ENCODE assay signal across 10 cellular contexts in genomic region chr11:10581481-10582019, GRCh38. TPM values are rescaled to one million over a fixed set of nuclear protein-coding genes. Genes with fewer than 3 reads are reported as not detected.
DNase-seq lines count a peak whose midpoint lies in the region; ATAC-seq and TF ChIP-seq lines count a peak whose summit lies in the region.
"Had no signal": no experiment of that assay in that cellular context is flagged by ENCODE, and none has a peak within 500 bp of the region (broad histone marks: within the 10 kb centered on the region; RNA-seq: fewer than 3 reads in every experiment).

No MANE protein-coding gene starts in this region.

- H3K4me1 ChIP-seq in PC-3 (ENCODE audit: insufficient read depth, low read length), result no peaks in the 10 kb centered on the region
- peaks cover 22 to 97% (median 85%) of the 10 kb centered on the region in 4 donors for H3K4me1 ChIP-seq in esophagus muscularis mucosa
- no peaks in the 10 kb centered on the region for H3K4me1 ChIP-seq in H9 (ENCODE audit: insufficient read depth, low read length)

- H3K27ac ChIP-seq in PC-3 (ENCODE audit: low read length) (no peak overlapping the region), esophagus muscularis mucosa (replicated peaks in 1 of 4) (peak overlapping the region; percentile 72 to 84 (median 80)), H9 (ENCODE audit: insufficient read length, low read depth, low read length) (no peak overlapping the region)

- H3K4me1 Mint-ChIP-seq in CD14-positive monocyte (peaks cover 59% of the 10 kb centered on the region), H9 (peaks cover 5 to 10% of the 10 kb centered on the region in 2 experiments; a peak in 3 of 4 replicates)
- H3K4me1 Mint-ChIP-seq in activated T-helper 2 cell treated with anti-CD3 and anti-CD28 coated beads, Interferon-gamma antibody, Interleukin-2, Interleukin-4, amounts not matched to agents 10 μg/mL and 5 μg/mL and 100 μg/mL, durations not matched to agents 14 hours and 24 hours and 36 hours (ENCODE audit: low read depth), result peaks cover 4% of the 10 kb centered on the region

- peaks cover 20 to 23% of the 10 kb centered on the region in 2 donors for H3K36me3 Mint-ChIP-seq in CD14-positive monocyte
- no peaks in the 10 kb centered on the region for H3K36me3 Mint-ChIP-seq in activated T-helper 2 cell treated with anti-CD3 and anti-CD28 coated beads, Interferon-gamma antibody, Interleukin-2, Interleukin-4, amounts not matched to agents 10 μg/mL and 5 μg/mL and 100 μg/mL, durations not matched to agents 14 hours and 24 hours and 36 hours (ENCODE audit: low read depth)
- peaks cover 0 to 4% (median 2%) of the 10 kb centered on the region in 3 experiments; a peak in 1 of 7 replicates for H3K36me3 Mint-ChIP-seq in H9 (ENCODE audit: insufficient read depth in 1 of 3, low read depth in 3 of 3)

- no peak overlapping the region for H2BK120ac ChIP-seq in H9 (ENCODE audit: low read depth, low read length, poor library complexity, severe bottlenecking)

- H3K27me3 Mint-ChIP-seq in CD14-positive monocyte (ENCODE audit: low read depth in 3 of 3) (peaks cover 2 to 3% (median 2%) of the 10 kb centered on the region in 3 donors), H9 (ENCODE audit: low read depth) (no peaks in the 10 kb centered on the region)
- H3K27me3 Mint-ChIP-seq in activated T-helper 2 cell treated with anti-CD3 and anti-CD28 coated beads, Interferon-gamma antibody, Interleukin-2, Interleukin-4, amounts not matched to agents 10 μg/mL and 5 μg/mL and 100 μg/mL, durations not matched to agents 14 hours and 24 hours and 36 hours (ENCODE audit: low read depth), result peaks cover 30% of the 10 kb centered on the region

- H3K4me3 Mint-ChIP-seq in CD14-positive monocyte, result peak overlapping the region; percentile 35 to 46
- H3K4me3 Mint-ChIP-seq in activated T-helper 2 cell treated with anti-CD3 and anti-CD28 coated beads, Interferon-gamma antibody, Interleukin-2, Interleukin-4, amounts not matched to agents 10 μg/mL and 5 μg/mL and 100 μg/mL, durations not matched to agents 14 hours and 24 hours and 36 hours (ENCODE audit: low read depth), result no peak overlapping the region
- H3K4me3 Mint-ChIP-seq in H9, result no peak overlapping the region

- no peak overlapping the region for H3K56ac ChIP-seq in H9 (ENCODE audit: insufficient read length, low read depth, low read length)

- intact Hi-C loops in CD14-positive monocyte (cut with micrococcal nuclease), result loop anchor here (5.0 kb wide), 2 partner anchors 39 to 41 kb away; partner anchors contain the start of gene RNF141 (in 1 of the 2)
- intact Hi-C loops in PC-3 (cut with micrococcal nuclease), result no loop called here
- intact Hi-C loops in esophagus muscularis mucosa (cut with DNase I), result no loop called here
- intact Hi-C loops in activated T-helper 2 cell treated with anti-CD3 and anti-CD28 coated beads, Interferon-gamma antibody, Interleukin-2, Interleukin-4, amounts not matched to agents 10 μg/mL and 5 μg/mL and 100 μg/mL, durations not matched to agents 14 hours and 24 hours and 36 hours (cut with micrococcal nuclease), result no loop called here

- POLR2A ChIA-PET in PC-3 (lab: Charles Lee; ENCODE audit: unreplicated experiment), result no interaction called here

- H3K18ac ChIP-seq in H9 (ENCODE audit: insufficient read length, low read depth, low read length), result no peak overlapping the region

- H2BK5ac ChIP-seq in H9 (ENCODE audit: insufficient read length, low read length), result no peak overlapping the region

- no peak overlapping the region for H3K23ac ChIP-seq in H9 (ENCODE audit: insufficient read length, low read depth, low read length)

- H3K23me2 ChIP-seq in H9 (ENCODE audit: insufficient read length, low read depth, low read length, poor library complexity, severe bottlenecking), result no peaks in the 10 kb centered on the region

- H2BK15ac ChIP-seq in H9 (ENCODE audit: low read depth, low read length), result no peak overlapping the region

- H3T11ph ChIP-seq in H9 (ENCODE audit: low read length), result no peak overlapping the region

- H3K4me2 ChIP-seq in PC-3 (ENCODE audit: low read length), result no peak overlapping the region
- H3K4me2 ChIP-seq in H9 (ENCODE audit: insufficient read depth, insufficient read length, low read length), result no peak overlapping the region

- H3K79me1 ChIP-seq in H9 (ENCODE audit: insufficient read depth, low read depth, low read length, poor library complexity, severe bottlenecking), result no peaks in the 10 kb centered on the region

- H3F3A ChIP-seq in PC-3 (ENCODE audit: low read length, unreplicated experiment), result no peaks in the 10 kb centered on the region

- H3K27ac Mint-ChIP-seq in CD14-positive monocyte (peak overlapping the region; percentile 76 to 97 (median 92)), H9 (no peak overlapping the region; a peak in 1 of 7 replicates)
- no peak overlapping the region for H3K27ac Mint-ChIP-seq in activated T-helper 2 cell treated with anti-CD3 and anti-CD28 coated beads, Interferon-gamma antibody, Interleukin-2, Interleukin-4, amounts not matched to agents 10 μg/mL and 5 μg/mL and 100 μg/mL, durations not matched to agents 14 hours and 24 hours and 36 hours

- TF ChIP-seq POLR2A in esophagus muscularis mucosa (IDR thresholded peaks at IDR 0.05; ENCODE audit: low read depth), result no peak

- H2AFZ ChIP-seq in PC-3 (ENCODE audit: low read length), result no peak overlapping the region
- H2AFZ ChIP-seq in H9 (ENCODE audit: low read length), result no peak overlapping the region

- H3K9ac ChIP-seq in PC-3 (ENCODE audit: low read length) (no peak overlapping the region), H9 (ENCODE audit: extremely low read depth, insufficient read length, low read length) (no peak overlapping the region)

- no peak; the same call in 1 of the 2 replicates for ATAC-seq in PC-3
- ATAC-seq in omental fat pad (ENCODE audit: low FRiP score), result peak; percentile 37
- no peak for ATAC-seq in GM18498 (IDR thresholded peaks at IDR 0.05; ENCODE audit: unreplicated experiment)
- ATAC-seq in GM21529 (IDR thresholded peaks at IDR 0.05; ENCODE audit: unreplicated experiment), result no peak

- no peak overlapping the region for H2BK12ac ChIP-seq in H9 (ENCODE audit: insufficient read length, low read depth, low read length)

- H3K27me3 ChIP-seq in PC-3 (ENCODE audit: low read length) (no peaks in the 10 kb centered on the region), esophagus muscularis mucosa (no peaks in the 10 kb centered on the region), H9 (ENCODE audit: insufficient read depth, low read length) (no peaks in the 10 kb centered on the region)

- H3K9me3 Mint-ChIP-seq in CD14-positive monocyte, result peaks cover 0 to 3% (median 0%) of the 10 kb centered on the region in 7 donors
- H3K9me3 Mint-ChIP-seq in activated T-helper 2 cell treated with anti-CD3 and anti-CD28 coated beads, Interferon-gamma antibody, Interleukin-2, Interleukin-4, amounts not matched to agents 10 μg/mL and 5 μg/mL and 100 μg/mL, durations not matched to agents 14 hours and 24 hours and 36 hours, result no peaks in the 10 kb centered on the region
- no peaks in the 10 kb centered on the region for H3K9me3 Mint-ChIP-seq in H9

- no peak overlapping the region for H2BK20ac ChIP-seq in H9 (ENCODE audit: low read depth, low read length, poor library complexity, severe bottlenecking)

- no TSS peak for BruUV-seq in PC-3 (replicated peaks; lab: Mats Ljungman, UMichigan)

- H4K20me1 ChIP-seq in PC-3 (ENCODE audit: low read length), result no peaks in the 10 kb centered on the region
- H4K20me1 ChIP-seq in H9 (ENCODE audit: control insufficient read depth, insufficient read depth, insufficient read length), result no peaks in the 10 kb centered on the region

- TF ChIP-seq CTCF in CD14-positive monocyte (IDR thresholded peaks at IDR 0.05) (no peak), PC-3 (conservative IDR thresholded peaks at IDR 0.05; ENCODE audit: low read depth, low read length) (no peak), esophagus muscularis mucosa (IDR thresholded peaks at IDR 0.05) (no peak), omental fat pad (IDR thresholded peaks at IDR 0.05) (no peak), H9 (conservative IDR thresholded peaks at IDR 0.05) (no peak)

- H3K9me2 ChIP-seq in PC-3 (replicated peaks; ENCODE audit: low read length), result no peaks in the 10 kb centered on the region

- no peak for TF ChIP-seq EP300 in esophagus muscularis mucosa (IDR thresholded peaks at IDR 0.05)

- DNase-seq in CD14-positive monocyte (ENCODE audit: low spot score) (peak; percentile 95), PC-3 (peak; percentile 43), esophagus muscularis mucosa (ENCODE audit: extremely low spot score) (no peak), omental fat pad (ENCODE audit: low spot score) (no peak), H9 (no peak)
- no peak for DNase-seq in activated T-helper 2 cell treated with anti-CD3 and anti-CD28 coated beads, Interferon-gamma antibody, Interleukin-2, Interleukin-4, amounts not matched to agents 10 μg/mL and 5 μg/mL and 100 μg/mL, durations not matched to agents 14 hours and 24 hours and 36 hours (ENCODE audit: low spot score)
- DNase-seq: RPMI8226 had no signal

- no peak overlapping the region for H4K8ac ChIP-seq in H9 (replicated peaks; ENCODE audit: insufficient read length, low read depth, low read length)

- no peak overlapping the region for H3K14ac ChIP-seq in H9 (ENCODE audit: insufficient read depth, low read length)

- CTCF ChIA-PET in PC-3 (lab: Charles Lee), result no interaction called here

- 73% methylated on average over 4 of the region's 4 CpGs for WGBS in esophagus muscularis mucosa
- WGBS in H9 (ENCODE audit: extremely low coverage, insufficient read length, low lambda C conversion rate), result no CpG with 5 or more reads among the region's 4 CpGs

- H3K79me2 ChIP-seq in PC-3 (ENCODE audit: low read length), result no peaks in the 10 kb centered on the region
- H3K79me2 ChIP-seq in H9 (ENCODE audit: insufficient read depth, low read length), result no peaks in the 10 kb centered on the region

- H3K9me3 ChIP-seq in PC-3 (ENCODE audit: low read length) (no peaks in the 10 kb centered on the region), esophagus muscularis mucosa (no peaks in the 10 kb centered on the region), H9 (ENCODE audit: control insufficient read depth, low read depth, low read length) (no peaks in the 10 kb centered on the region)

- H4K5ac ChIP-seq in H9 (ENCODE audit: insufficient read length, low read depth, low read length), result no peak overlapping the region

- no peak overlapping the region for H2AK5ac ChIP-seq in H9 (ENCODE audit: insufficient read length, low read length)

- H3K4me3 ChIP-seq in PC-3 (ENCODE audit: low read length) (no peak overlapping the region), esophagus muscularis mucosa (no peak overlapping the region)

- no peak overlapping the region for H3K4ac ChIP-seq in H9 (ENCODE audit: low read depth, low read length)

- H4K91ac ChIP-seq in H9 (ENCODE audit: insufficient read length, low read depth, low read length), result no peak overlapping the region

- H3K36me3 ChIP-seq in PC-3 (ENCODE audit: low read depth, low read length) (no peaks in the 10 kb centered on the region), esophagus muscularis mucosa (peaks cover 0 to 74% (median 17%) of the 10 kb centered on the region in 4 donors)

RNA-seq across cellular contexts. Expression of gene LYVE1, which starts 13.1 kb away (rescaled TPM):
- polyA plus RNA-seq in CD14-positive monocyte, result under 1 TPM in 1 of 2 donors, not detected in 1; 0.31 TPM
- total RNA-seq in PC-3 (2014; rRNA removed), result not detected in 2 replicates
- 100 to 1,000 TPM in 1 of 4 donors, 10 to 100 TPM in 3; 59.5 to 150 (median 74.3) TPM for total RNA-seq in esophagus muscularis mucosa
- 100 to 1,000 TPM; 106 to 359 (median 275) TPM for total RNA-seq in omental fat pad
- total RNA-seq in activated T-helper 2 cell treated with anti-CD3 and anti-CD28 coated beads, Interferon-gamma antibody, Interleukin-2, Interleukin-4, amounts not matched to agents 10 μg/mL and 5 μg/mL and 100 μg/mL, durations not matched to agents 14 hours and 24 hours and 36 hours, result not detected in 2 replicates
- total RNA-seq in H9 (2021), result not detected in 2 replicates
- total RNA-seq: LHCN-M2 had no signal

RNA-seq across cellular contexts. Expression of gene RNF141, which starts 40.6 kb away (rescaled TPM):
- polyA plus RNA-seq in CD14-positive monocyte, result 100 to 1,000 TPM in 1 of 2 donors, 10 to 100 TPM in 1; 98.3 to 114 TPM
- 12.6 and 13.8 TPM in 2 replicates for total RNA-seq in PC-3 (2014; rRNA removed)
- 10 to 100 TPM; 24.1 to 39.3 (median 34.9) TPM for total RNA-seq in esophagus muscularis mucosa
- 10 to 100 TPM; 20.0 to 35.8 (median 26.5) TPM for total RNA-seq in omental fat pad
- 13.2 and 15.6 TPM in 2 replicates for total RNA-seq in activated T-helper 2 cell treated with anti-CD3 and anti-CD28 coated beads, Interferon-gamma antibody, Interleukin-2, Interleukin-4, amounts not matched to agents 10 μg/mL and 5 μg/mL and 100 μg/mL, durations not matched to agents 14 hours and 24 hours and 36 hours
- 23.7 and 24.7 TPM in 2 replicates for total RNA-seq in H9 (2021)

Comparison
In these comparisons a context has a peak if more than half of its experiments do, and no peak if none do; other contexts are left out.
1. DNase-seq: peak in CD14-positive monocyte (single experiment) and PC-3 (single experiment); none in esophagus muscularis mucosa (single experiment), omental fat pad (single experiment), activated T-helper 2 cell treated with anti-CD3 and anti-CD28 coated beads, Interferon-gamma antibody, Interleukin-2, Interleukin-4, amounts not matched to agents 10 μg/mL and 5 μg/mL and 100 μg/mL, durations not matched to agents 14 hours and 24 hours and 36 hours (single experiment) and H9 (single experiment).
2. H3K27ac Mint-ChIP-seq: peak in CD14-positive monocyte (7 of 7); none in activated T-helper 2 cell treated with anti-CD3 and anti-CD28 coated beads, Interferon-gamma antibody, Interleukin-2, Interleukin-4, amounts not matched to agents 10 μg/mL and 5 μg/mL and 100 μg/mL, durations not matched to agents 14 hours and 24 hours and 36 hours (single experiment) and H9 (0 of 3).
3. H3K4me3 Mint-ChIP-seq: peak in CD14-positive monocyte (2 of 2); none in activated T-helper 2 cell treated with anti-CD3 and anti-CD28 coated beads, Interferon-gamma antibody, Interleukin-2, Interleukin-4, amounts not matched to agents 10 μg/mL and 5 μg/mL and 100 μg/mL, durations not matched to agents 14 hours and 24 hours and 36 hours (single experiment) and H9 (0 of 2).
4. H3K27ac ChIP-seq: peak in esophagus muscularis mucosa (4 of 4); none in PC-3 (single experiment) and H9 (single experiment).
5. RNA of gene LYVE1, which starts 13.1 kb away (total RNA-seq): 106 to 359 TPM in omental fat pad and 59.5 to 150 TPM in esophagus muscularis mucosa; not detected in PC-3, not detected in activated T-helper 2 cell treated with anti-CD3 and anti-CD28 coated beads, Interferon-gamma antibody, Interleukin-2, Interleukin-4, amounts not matched to agents 10 μg/mL and 5 μg/mL and 100 μg/mL, durations not matched to agents 14 hours and 24 hours and 36 hours and not detected in H9; every median in the first group is over 10 times any median in the second.
6. intact Hi-C loops: an anchor here in CD14-positive monocyte (5.0 kb wide); none called in PC-3, esophagus muscularis mucosa and activated T-helper 2 cell treated with anti-CD3 and anti-CD28 coated beads, Interferon-gamma antibody, Interleukin-2, Interleukin-4, amounts not matched to agents 10 μg/mL and 5 μg/mL and 100 μg/mL, durations not matched to agents 14 hours and 24 hours and 36 hours.